Comparison of ENCODE assay signal across 23 cellular contexts in the genomic region with DNA sequence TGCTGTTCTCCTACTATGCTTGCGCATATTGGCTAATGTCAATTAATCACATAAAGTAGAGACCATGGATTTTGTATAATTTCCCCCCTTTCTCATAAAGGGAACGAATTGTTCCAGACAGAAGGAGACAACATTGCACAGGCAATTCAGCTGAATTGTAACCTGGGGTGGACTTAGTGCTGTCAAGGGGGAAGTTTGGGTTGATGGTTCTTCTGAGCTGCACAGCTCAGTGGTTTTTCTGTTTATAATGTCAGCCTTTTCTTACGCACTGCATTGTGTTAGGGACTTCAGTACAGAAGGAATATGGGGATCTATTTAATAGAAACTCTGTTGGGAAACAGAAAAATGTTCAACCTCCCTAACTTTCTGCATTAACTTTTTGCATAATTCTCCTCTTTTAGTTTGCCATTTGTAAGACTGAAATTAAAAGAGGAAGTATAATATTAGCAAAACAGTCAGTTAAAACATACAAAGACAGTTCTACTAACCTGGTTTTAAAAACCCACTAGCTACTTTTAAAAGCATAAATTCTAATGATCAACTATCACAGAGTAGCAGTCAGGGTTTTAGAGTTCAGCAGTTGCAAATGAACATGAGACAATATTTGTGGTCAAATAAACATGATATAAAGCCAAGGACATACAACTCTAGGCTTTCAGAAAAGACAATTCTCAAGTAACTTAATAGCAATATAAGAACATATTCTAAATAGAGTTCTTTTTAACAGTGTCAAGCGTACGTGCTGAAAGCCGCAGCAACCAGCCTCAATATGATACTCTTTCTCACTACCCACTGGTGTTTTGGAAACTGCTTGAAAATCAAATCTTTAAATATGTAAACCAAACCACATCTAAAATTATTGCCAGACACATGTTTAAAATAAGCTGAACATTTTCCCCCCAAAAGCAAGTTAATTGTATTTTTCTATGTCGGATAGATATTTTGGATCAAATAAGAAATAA.
DNase-seq lines count a peak whose midpoint lies in the region; ATAC-seq, FAIRE-seq and TF ChIP-seq lines count a peak whose summit lies in the region.
"Had no signal": no experiment of that assay in that cellular context is flagged by ENCODE, and none has a peak within 500 bp of the region (broad histone marks: within the 10 kb centered on the region; RNA-seq: fewer than 3 reads in every experiment).

No MANE protein-coding gene starts in this region.

- peak overlapping the region; percentile 92 for H3K4me2 ChIP-seq in SU-DHL-6 (ENCODE audit: low read depth, low read length, poor library complexity, severe bottlenecking)

- no peaks in the 10 kb centered on the region for H4K20me1 ChIP-seq in SU-DHL-6 (ENCODE audit: low read depth, low read length)

- H3F3A ChIP-seq in SU-DHL-6 (ENCODE audit: insufficient read depth), result peaks cover 24% of the 10 kb centered on the region

- no peaks in the 10 kb centered on the region for H3K27me3 Mint-ChIP-seq in CD4-positive, alpha-beta T cell
- H3K27me3 Mint-ChIP-seq: naive B cell; stimulated activated naive B cell treated with anti-CD40 and anti-IgM and Interleukin-4, amounts not matched to agents 10 μg/mL and 1 μg/mL and 100 μg/mL, for 72 hours had no signal

- peaks cover 35% of the 10 kb centered on the region for H3K9me3 Mint-ChIP-seq in CD4-positive, alpha-beta T cell

- H3K4me1 Mint-ChIP-seq in CD4-positive, alpha-beta T cell (ENCODE audit: low read depth), result no peaks in the 10 kb centered on the region
- H3K4me1 Mint-ChIP-seq: naive B cell; stimulated activated naive B cell treated with anti-CD40 and anti-IgM and Interleukin-4, amounts not matched to agents 10 μg/mL and 1 μg/mL and 100 μg/mL, for 72 hours had no signal

- ATAC-seq in GM21723 (IDR thresholded peaks at IDR 0.05; ENCODE audit: unreplicated experiment) (peak; percentile 48), HG03571 (IDR thresholded peaks at IDR 0.05; ENCODE audit: unreplicated experiment) (no peak)
- ATAC-seq in CD4-positive, alpha-beta T cell (ENCODE audit: poor library complexity), result no peak
- ATAC-seq: SK-N-SH treated with all-trans-retinoic acid at 6 μM for 48 hours had no signal

- H3K9me3 ChIP-seq in SU-DHL-6 (ENCODE audit: insufficient read depth, low read length), result peaks cover 28% of the 10 kb centered on the region; the same call in 1 of the 2 replicates
- H3K9me3 ChIP-seq in CD4-positive, alpha-beta T cell (ENCODE audit: control insufficient read depth, low read length), result peaks cover 6% of the 10 kb centered on the region
- H3K9me3 ChIP-seq: uterus had no signal

- H3K4me3 ChIP-seq in HL-60 (replicated peaks; ENCODE audit: insufficient read depth, low read length) (no peak overlapping the region), SU-DHL-6 (ENCODE audit: insufficient read depth, low read length, poor library complexity, severe bottlenecking) (peak overlapping the region; percentile 38)
- H3K4me3 ChIP-seq: breast epithelium, coronary artery, uterus had no signal

- POLR2A ChIA-PET in CD4-positive, alpha-beta T cell (lab: Charles Lee), result no interaction called here

- peak overlapping the region; percentile 55 for H2AFZ ChIP-seq in SU-DHL-6 (ENCODE audit: low read depth, low read length, severe bottlenecking)

- no peaks in the 10 kb centered on the region for H3K36me3 ChIP-seq in SU-DHL-6 (ENCODE audit: low read length)
- H3K36me3 ChIP-seq: breast epithelium, uterus had no signal

- H3K79me2 ChIP-seq in SU-DHL-6 (ENCODE audit: insufficient read depth, low read length), result no peaks in the 10 kb centered on the region

- H3K27me3 ChIP-seq in HL-60 (ENCODE audit: insufficient read depth, poor library complexity, severe bottlenecking) (no peaks in the 10 kb centered on the region), SU-DHL-6 (ENCODE audit: low read length) (no peaks in the 10 kb centered on the region)
- H3K27me3 ChIP-seq in CD4-positive, alpha-beta T cell (ENCODE audit: control insufficient read depth, insufficient read depth, low read length), result no peaks in the 10 kb centered on the region
- H3K27me3 ChIP-seq: breast epithelium, uterus had no signal

- intact Hi-C loops in CD4-positive, alpha-beta T cell (cut with DNase I, micrococcal nuclease), result no loop called here

- H3K27ac ChIP-seq in HL-60 (replicated peaks) (peak overlapping the region; percentile 25; the same call in 1 of the 2 replicates), SU-DHL-6 (ENCODE audit: low read depth, low read length) (peak overlapping the region; percentile 98)
- no peak overlapping the region for H3K27ac ChIP-seq in CD4-positive, alpha-beta T cell (ENCODE audit: low read depth, low read length)
- H3K27ac ChIP-seq: breast epithelium, C4-2B, coronary artery, uterus had no signal

- peak; percentile 29 for FAIRE-seq in GM18507 (lab: Jason Lieb, UNC)
- FAIRE-seq: small intestine had no signal

- H3K4me3 Mint-ChIP-seq in CD4-positive, alpha-beta T cell, result no peak overlapping the region
- H3K4me3 Mint-ChIP-seq: naive B cell; stimulated activated naive B cell treated with anti-CD40 and anti-IgM and Interleukin-4, amounts not matched to agents 10 μg/mL and 1 μg/mL and 100 μg/mL, for 72 hours had no signal

- CTCF ChIA-PET in CD4-positive, alpha-beta T cell (lab: Charles Lee), result no interaction called here

- no peak overlapping the region for H3K27ac Mint-ChIP-seq in CD4-positive, alpha-beta T cell
- H3K27ac Mint-ChIP-seq: naive B cell; stimulated activated naive B cell treated with anti-CD40 and anti-IgM and Interleukin-4, amounts not matched to agents 10 μg/mL and 1 μg/mL and 100 μg/mL, for 72 hours had no signal

- no peak for DNase-seq in GM18507 (ENCODE audit: extremely low spot score, insufficient read length, low read depth)
- DNase-seq in HL-60 (ENCODE audit: low read depth in 1 of 2, low spot score in 1 of 2), result no peak
- no peak for DNase-seq in CD4-positive, alpha-beta T cell
- no peak for DNase-seq in retina
- no peak for DNase-seq in NCI-H526 treated with DMSO at 0.1 percent for 48 hours (lab: John Stamatoyannopoulos, UW)
- DNase-seq: ACHN; activated CD4-positive, CD25-positive, alpha-beta regulatory T cell treated with anti-CD3 and anti-CD28 coated beads, Interleukin-2, amount 50 U/mL, for 72 hours; activated naive CD4-positive, alpha-beta T cell; activated T-cell treated with anti-CD3 and anti-CD28 coated beads, Interleukin-2, amount 50 U/mL, for 1 hour; naive B cell; NCI-H1417; occipital lobe; small intestine; stimulated activated naive B cell treated with anti-CD40 and anti-IgM and Interleukin-4, amounts not matched to agents 10 μg/mL and 1 μg/mL and 100 μg/mL, for 72 hours; T1000; uterus had no signal

- peak overlapping the region; percentile 57 for H3K9ac ChIP-seq in SU-DHL-6 (ENCODE audit: low read length)

- H3K36me3 Mint-ChIP-seq in CD4-positive, alpha-beta T cell (ENCODE audit: low read depth), result no peaks in the 10 kb centered on the region
- H3K36me3 Mint-ChIP-seq: naive B cell; stimulated activated naive B cell treated with anti-CD40 and anti-IgM and Interleukin-4, amounts not matched to agents 10 μg/mL and 1 μg/mL and 100 μg/mL, for 72 hours had no signal

- no peaks in the 10 kb centered on the region for H3K9me2 ChIP-seq in SU-DHL-6 (replicated peaks; ENCODE audit: insufficient read depth, low read length)

- TF ChIP-seq CTCF in HL-60 (IDR thresholded peaks at IDR 0.05; ENCODE audit: insufficient read depth, low read length) (no peak), SU-DHL-6 (IDR thresholded peaks at IDR 0.05; ENCODE audit: insufficient read depth, low read length, poor library complexity, severe bottlenecking) (no peak)
- TF ChIP-seq CTCF in CD4-positive, alpha-beta T cell (IDR thresholded peaks at IDR 0.05), result no peak
